In the genomic region with DNA sequence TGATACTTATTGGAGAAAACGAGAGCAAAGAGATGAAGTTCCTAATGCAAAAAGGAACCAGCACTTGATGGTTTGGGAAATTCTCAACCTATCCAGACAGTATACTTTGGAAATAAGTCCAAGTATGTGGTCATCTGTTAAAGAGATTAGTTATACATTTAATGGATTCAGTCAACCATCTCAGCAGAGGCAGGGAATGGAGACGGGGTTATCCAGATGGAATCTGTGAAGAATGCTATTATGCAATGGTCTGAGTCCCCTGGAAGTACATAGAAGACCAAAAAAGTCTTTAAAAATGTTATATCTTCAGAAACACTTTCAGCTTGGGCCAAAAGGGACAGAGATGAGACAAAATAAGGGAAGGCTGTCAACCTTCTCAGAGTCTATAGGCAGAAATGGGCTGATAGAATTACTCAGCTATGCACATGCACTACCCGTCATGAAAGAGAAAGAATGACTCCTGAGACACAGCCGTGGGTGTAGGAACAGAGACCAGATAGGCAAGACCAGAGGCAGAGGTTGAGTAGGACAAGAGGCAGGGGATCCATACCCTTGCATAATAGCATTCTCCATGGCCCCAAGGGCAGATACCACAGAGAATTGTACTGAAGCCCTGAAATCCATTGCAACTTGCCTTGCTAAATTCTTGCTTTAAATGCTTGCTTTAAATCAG, we compare ENCODE assay signal across 1 cellular context.
TF ChIP-seq lines count a peak whose summit lies in the region.

No MANE protein-coding gene starts in this region.

TF ChIP-seq in WTC11, 78 proteins besides CTCF, POLR2A, EP300 and RAD21 (continued from another document):
- TF ChIP-seq, protein P1, sequence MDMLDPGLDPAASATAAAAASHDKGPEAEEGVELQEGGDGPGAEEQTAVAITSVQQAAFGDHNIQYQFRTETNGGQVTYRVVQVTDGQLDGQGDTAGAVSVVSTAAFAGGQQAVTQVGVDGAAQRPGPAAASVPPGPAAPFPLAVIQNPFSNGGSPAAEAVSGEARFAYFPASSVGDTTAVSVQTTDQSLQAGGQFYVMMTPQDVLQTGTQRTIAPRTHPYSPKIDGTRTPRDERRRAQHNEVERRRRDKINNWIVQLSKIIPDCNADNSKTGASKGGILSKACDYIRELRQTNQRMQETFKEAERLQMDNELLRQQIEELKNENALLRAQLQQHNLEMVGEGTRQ (CRISPR knock-in tag; IDR thresholded peaks at IDR 0.05), result no peak
- TF ChIP-seq, protein P2, sequence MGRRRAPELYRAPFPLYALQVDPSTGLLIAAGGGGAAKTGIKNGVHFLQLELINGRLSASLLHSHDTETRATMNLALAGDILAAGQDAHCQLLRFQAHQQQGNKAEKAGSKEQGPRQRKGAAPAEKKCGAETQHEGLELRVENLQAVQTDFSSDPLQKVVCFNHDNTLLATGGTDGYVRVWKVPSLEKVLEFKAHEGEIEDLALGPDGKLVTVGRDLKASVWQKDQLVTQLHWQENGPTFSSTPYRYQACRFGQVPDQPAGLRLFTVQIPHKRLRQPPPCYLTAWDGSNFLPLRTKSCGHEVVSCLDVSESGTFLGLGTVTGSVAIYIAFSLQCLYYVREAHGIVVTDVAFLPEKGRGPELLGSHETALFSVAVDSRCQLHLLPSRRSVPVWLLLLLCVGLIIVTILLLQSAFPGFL (CRISPR knock-in tag; IDR thresholded peaks at IDR 0.05; ENCODE audit: borderline replicate concordance), result no peak
- no peak for TF ChIP-seq ZNF423 (CRISPR knock-in tag; IDR thresholded peaks at IDR 0.05)
- TF ChIP-seq, protein P3, sequence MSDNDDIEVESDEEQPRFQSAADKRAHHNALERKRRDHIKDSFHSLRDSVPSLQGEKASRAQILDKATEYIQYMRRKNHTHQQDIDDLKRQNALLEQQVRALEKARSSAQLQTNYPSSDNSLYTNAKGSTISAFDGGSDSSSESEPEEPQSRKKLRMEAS (CRISPR knock-in tag; IDR thresholded peaks at IDR 0.05), result no peak
- TF ChIP-seq ESRRA (CRISPR knock-in tag; IDR thresholded peaks at IDR 0.05; ENCODE audit: borderline replicate concordance), result no peak
- TF ChIP-seq CBFB (CRISPR knock-in tag; IDR thresholded peaks at IDR 0.05; ENCODE audit: low read depth), result no peak
- TF ChIP-seq, protein P4, sequence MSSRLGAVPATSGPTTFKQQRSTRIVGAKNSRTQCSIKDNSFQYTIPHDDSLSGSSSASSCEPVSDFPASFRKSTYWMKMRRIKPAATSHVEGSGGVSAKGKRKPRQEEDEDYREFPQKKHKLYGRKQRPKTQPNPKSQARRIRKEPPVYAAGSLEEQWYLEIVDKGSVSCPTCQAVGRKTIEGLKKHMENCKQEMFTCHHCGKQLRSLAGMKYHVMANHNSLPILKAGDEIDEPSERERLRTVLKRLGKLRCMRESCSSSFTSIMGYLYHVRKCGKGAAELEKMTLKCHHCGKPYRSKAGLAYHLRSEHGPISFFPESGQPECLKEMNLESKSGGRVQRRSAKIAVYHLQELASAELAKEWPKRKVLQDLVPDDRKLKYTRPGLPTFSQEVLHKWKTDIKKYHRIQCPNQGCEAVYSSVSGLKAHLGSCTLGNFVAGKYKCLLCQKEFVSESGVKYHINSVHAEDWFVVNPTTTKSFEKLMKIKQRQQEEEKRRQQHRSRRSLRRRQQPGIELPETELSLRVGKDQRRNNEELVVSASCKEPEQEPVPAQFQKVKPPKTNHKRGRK (CRISPR knock-in tag; IDR thresholded peaks at IDR 0.05; ENCODE audit: borderline replicate concordance), result no peak
TF ChIP-seq in WTC11: peak in this region for 0.
